1 cellular context compared by ENCODE assay signal in the genomic region with DNA sequence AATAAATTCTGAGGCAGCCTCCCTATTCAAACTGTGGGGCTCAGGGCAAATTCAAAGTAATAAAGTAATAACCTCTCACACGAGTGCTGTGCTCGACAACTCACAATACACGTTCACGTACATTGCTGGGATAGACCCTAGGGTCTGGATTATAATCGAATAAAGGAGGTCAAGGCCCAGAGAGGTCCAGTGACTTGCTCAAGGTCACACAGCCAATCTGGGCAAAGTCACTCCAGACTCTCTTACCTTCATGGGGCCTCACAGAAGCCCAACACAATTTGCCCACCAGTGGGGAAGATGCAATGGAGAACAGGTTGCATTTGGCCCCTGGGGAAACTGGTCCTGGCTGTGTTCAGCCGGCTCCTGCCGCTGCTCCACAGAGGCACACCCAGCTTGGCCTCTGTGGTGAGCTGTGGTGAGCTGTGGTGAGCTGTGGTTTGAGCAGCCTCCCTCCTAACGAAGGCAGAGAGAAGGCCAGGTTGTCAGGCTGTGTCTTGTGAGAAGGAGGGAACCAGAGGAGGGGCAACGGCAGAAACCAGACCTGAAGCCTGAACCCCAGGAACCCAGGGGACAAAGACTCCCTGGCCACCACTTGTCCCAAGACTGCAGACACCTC.
TF ChIP-seq lines count a peak whose summit lies in the region.

No MANE protein-coding gene starts in this region.

TF ChIP-seq in IMR-90, 13 proteins besides CTCF, POLR2A, EP300 and RAD21 (continued from another document):
- no peak for TF ChIP-seq BHLHE40 (IDR thresholded peaks at IDR 0.05; ENCODE audit: low read depth, low read length)
- no peak for TF ChIP-seq MAFK (IDR thresholded peaks at IDR 0.05; ENCODE audit: low read depth, low read length)
- TF ChIP-seq, protein P1, sequence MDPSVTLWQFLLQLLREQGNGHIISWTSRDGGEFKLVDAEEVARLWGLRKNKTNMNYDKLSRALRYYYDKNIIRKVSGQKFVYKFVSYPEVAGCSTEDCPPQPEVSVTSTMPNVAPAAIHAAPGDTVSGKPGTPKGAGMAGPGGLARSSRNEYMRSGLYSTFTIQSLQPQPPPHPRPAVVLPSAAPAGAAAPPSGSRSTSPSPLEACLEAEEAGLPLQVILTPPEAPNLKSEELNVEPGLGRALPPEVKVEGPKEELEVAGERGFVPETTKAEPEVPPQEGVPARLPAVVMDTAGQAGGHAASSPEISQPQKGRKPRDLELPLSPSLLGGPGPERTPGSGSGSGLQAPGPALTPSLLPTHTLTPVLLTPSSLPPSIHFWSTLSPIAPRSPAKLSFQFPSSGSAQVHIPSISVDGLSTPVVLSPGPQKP (IDR thresholded peaks at IDR 0.05; ENCODE audit: borderline replicate concordance, low read depth, low read length), result no peak
- TF ChIP-seq SMC3 (IDR thresholded peaks at IDR 0.05; ENCODE audit: low read depth, low read length), result no peak
- no peak for TF ChIP-seq CHD1 (IDR thresholded peaks at IDR 0.05; ENCODE audit: low read depth, low read length)
- TF ChIP-seq RFX5 (IDR thresholded peaks at IDR 0.05; ENCODE audit: low read depth, low read length), result no peak
- TF ChIP-seq MXI1 (IDR thresholded peaks at IDR 0.05; ENCODE audit: borderline replicate concordance, low read depth, low read length), result no peak
TF ChIP-seq in IMR-90: peak in this region for 0.
